25 cellular contexts compared by ENCODE assay signal in the genomic region with DNA sequence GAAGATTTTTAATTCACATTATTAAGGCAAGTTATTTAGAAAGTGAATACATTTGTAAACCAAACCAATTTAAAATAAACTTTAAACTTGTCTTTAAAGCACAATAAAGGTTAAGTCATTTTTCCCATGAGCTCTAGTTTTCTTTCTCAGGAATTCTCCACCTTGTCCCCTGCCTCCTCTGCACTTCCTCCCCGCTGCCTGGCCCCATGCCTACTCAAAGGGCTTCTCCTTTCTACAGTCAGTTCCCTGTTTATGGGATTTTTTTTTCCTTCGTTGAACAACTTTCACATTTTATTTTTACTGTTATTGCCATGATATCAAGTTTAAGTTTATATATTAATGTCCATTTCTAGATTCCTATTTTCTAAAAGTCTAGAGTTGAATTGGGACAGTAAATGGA.
A peak's percentile ranks its signal among the peaks of the same experiment; 100 is the strongest.
DNase-seq lines count a peak whose midpoint lies in the region; ATAC-seq, FAIRE-seq and TF ChIP-seq lines count a peak whose summit lies in the region.
"Had no signal": no experiment of that assay in that cellular context is flagged by ENCODE, and none has a peak within 500 bp of the region (broad histone marks: within the 10 kb centered on the region; RNA-seq: fewer than 3 reads in every experiment).

No MANE protein-coding gene starts in this region.

- no peak overlapping the region for H2AFZ ChIP-seq in K562 (ENCODE audit: low read depth, low read length)

- H3K36me3 ChIP-seq in K562 (ENCODE audit: control insufficient read depth, insufficient read depth, low read length) = no peaks in the 10 kb centered on the region
- H3K36me3 ChIP-seq in WERI-Rb-1 = no peaks in the 10 kb centered on the region
- H3K36me3 ChIP-seq: BLaER1 treated with 17β-estradiol and CSF1 and Interleukin-3, amounts not matched to agents 10 nM and 100 nM had no signal

- POLR2A ChIA-PET in K562 (lab: Yijun Ruan, JAX) = no interaction called here

- no peak overlapping the region for H3K4me3 ChIP-seq in K562
- H3K4me3 ChIP-seq in WERI-Rb-1 (ENCODE audit: low read depth, low read length) = no peak overlapping the region
- H3K4me3 ChIP-seq: A549; BLaER1 treated with 17β-estradiol and CSF1 and Interleukin-3, amounts not matched to agents 10 nM and 100 nM had no signal

- peaks cover 5% of the 10 kb centered on the region; the same call in 1 of the 3 replicates for H3K79me2 ChIP-seq in K562 (ENCODE audit: control insufficient read depth, insufficient read depth, low read length)

- no peak overlapping the region for H3K4me3 Mint-ChIP-seq in activated naive CD4-positive, alpha-beta T cell treated with anti-CD3 and anti-CD28 coated beads, Interleukin-2, amount 50 U/mL, for 24 hours
- no peak overlapping the region for H3K4me3 Mint-ChIP-seq in immature natural killer cell
- H3K4me3 Mint-ChIP-seq: B cell; CD4-positive, alpha-beta memory T cell; CD4-positive, CD25-positive, alpha-beta regulatory T cell; CD8-positive, alpha-beta memory T cell had no signal

- H3K27ac Mint-ChIP-seq in activated naive CD4-positive, alpha-beta T cell treated with anti-CD3 and anti-CD28 coated beads, Interleukin-2, amount 50 U/mL, for 24 hours = peak overlapping the region; percentile 43
- no peak overlapping the region for H3K27ac Mint-ChIP-seq in immature natural killer cell
- H3K27ac Mint-ChIP-seq: B cell; CD4-positive, CD25-positive, alpha-beta regulatory T cell; CD8-positive, alpha-beta memory T cell had no signal

- H4K20me1 ChIP-seq in K562 (replicated peaks; ENCODE audit: control insufficient read depth, insufficient read depth, low read length) = no peaks in the 10 kb centered on the region
- H4K20me1 ChIP-seq: BLaER1 treated with 17β-estradiol and CSF1 and Interleukin-3, amounts not matched to agents 10 nM and 100 nM had no signal

- TF ChIP-seq RAD21 in K562 (CRISPR knock-in tag; conservative IDR thresholded peaks at IDR 0.05 in 1 of 2, IDR thresholded peaks at IDR 0.05 in 1 of 2) = no peak

- no peak for TF ChIP-seq EP300 in K562 (IDR thresholded peaks at IDR 0.05; ENCODE audit: low read length)

- no peaks in the 10 kb centered on the region for H3K27me3 Mint-ChIP-seq in activated naive CD4-positive, alpha-beta T cell treated with anti-CD3 and anti-CD28 coated beads, Interleukin-2, amount 50 U/mL, for 24 hours
- H3K27me3 Mint-ChIP-seq in immature natural killer cell (ENCODE audit: low read depth in 3 of 3) = peaks cover 0 to 1% (median 0%) of the 10 kb centered on the region in 3 donors
- H3K27me3 Mint-ChIP-seq: CD4-positive, CD25-positive, alpha-beta regulatory T cell; CD8-positive, alpha-beta memory T cell had no signal

- ATAC-seq in K562 = no peak
- ATAC-seq: A549 had no signal

- TF ChIP-seq CTCF in K562 (IDR thresholded peaks at IDR 0.05 in 2 of 3, conservative IDR thresholded peaks at IDR 0.05 in 1 of 3; ENCODE audit: insufficient read depth in 2 of 3, low read depth in 1 of 3, low read length in 3 of 3) (no peak), WERI-Rb-1 (IDR thresholded peaks at IDR 0.05; ENCODE audit: low read depth, low read length) (no peak)

- no peaks in the 10 kb centered on the region for H3K27me3 ChIP-seq in K562 (ENCODE audit: control insufficient read depth in 2 of 2, insufficient read depth in 2 of 2, low read length in 2 of 2)
- peaks cover 62% of the 10 kb centered on the region for H3K27me3 ChIP-seq in WERI-Rb-1 (ENCODE audit: insufficient read depth, low read depth, severe bottlenecking)
- H3K27me3 ChIP-seq: BLaER1 treated with 17β-estradiol and CSF1 and Interleukin-3, amounts not matched to agents 10 nM and 100 nM had no signal

- no peaks in the 10 kb centered on the region for H3K4me1 Mint-ChIP-seq in activated naive CD4-positive, alpha-beta T cell treated with anti-CD3 and anti-CD28 coated beads, Interleukin-2, amount 50 U/mL, for 24 hours
- H3K4me1 Mint-ChIP-seq in immature natural killer cell = no peaks in the 10 kb centered on the region
- H3K4me1 Mint-ChIP-seq: B cell; CD4-positive, alpha-beta memory T cell; CD4-positive, CD25-positive, alpha-beta regulatory T cell; CD8-positive, alpha-beta memory T cell had no signal

- FAIRE-seq in K562 (lab: Jason Lieb, UNC) = no peak
- FAIRE-seq: A549, D721Med, G401.6, GM12891, GM19239 had no signal

- CTCF ChIA-PET in K562 (lab: Yijun Ruan, JAX; ENCODE audit: low intra/inter-chr PET ratio) = no interaction called here

- no TSS peak for BruUV-seq in K562 (replicated peaks; lab: Mats Ljungman, UMichigan)

- H3K9me1 ChIP-seq in K562 (ENCODE audit: control insufficient read depth, insufficient read depth, low read length) = no peaks in the 10 kb centered on the region

- H3K4me1 ChIP-seq in K562 (replicated peaks in 1 of 2; ENCODE audit: control insufficient read depth in 2 of 2, insufficient read depth in 2 of 2, low read length in 2 of 2) = no peaks in the 10 kb centered on the region

- no peak for TF ChIP-seq POLR2A in K562 (conservative IDR thresholded peaks at IDR 0.05)

- no peaks in the 10 kb centered on the region for H3K9me3 Mint-ChIP-seq in activated naive CD4-positive, alpha-beta T cell treated with anti-CD3 and anti-CD28 coated beads, Interleukin-2, amount 50 U/mL, for 24 hours
- peaks cover 2 to 14% (median 5%) of the 10 kb centered on the region in 6 donors for H3K9me3 Mint-ChIP-seq in immature natural killer cell

- no peaks in the 10 kb centered on the region for H3K36me3 Mint-ChIP-seq in activated naive CD4-positive, alpha-beta T cell treated with anti-CD3 and anti-CD28 coated beads, Interleukin-2, amount 50 U/mL, for 24 hours
- no peaks in the 10 kb centered on the region for H3K36me3 Mint-ChIP-seq in immature natural killer cell
- H3K36me3 Mint-ChIP-seq: CD4-positive, alpha-beta memory T cell; CD4-positive, CD25-positive, alpha-beta regulatory T cell; CD8-positive, alpha-beta memory T cell had no signal

- intact Hi-C loops in K562 (cut with micrococcal nuclease) = loop anchor here (10.0 kb wide), 2 partner anchors 195 to 395 kb away; no protein-coding TSS in a partner anchor

- no peak for DNase-seq in activated naive CD4-positive, alpha-beta T cell treated with Interleukin-2 at 50 U/mL for 16 hours
- DNase-seq in KBM-7 (peak; percentile 23), OCI-M1 (lab: John Stamatoyannopoulos, UW) (peak; percentile 10), K562 (ENCODE audit: extremely low read depth in 1 of 4, low spot score in 3 of 4) (no peak), WERI-Rb-1 (no peak), immature natural killer cell (no peak), dermis blood vessel endothelial cell (no peak)
- DNase-seq: AML-193; Calu3; CD4-positive, alpha-beta memory T cell; CD4-positive, CD25-positive, alpha-beta regulatory T cell; CD8-positive, alpha-beta memory T cell; COR-L47; DMS79 treated with DMSO at 0.1 percent for 48 hours; GF-D8 had no signal

- H3K9ac ChIP-seq in K562 (ENCODE audit: insufficient read depth in 1 of 2, low read depth in 2 of 2, low read length in 2 of 2) = no peak overlapping the region
- H3K9ac ChIP-seq: BLaER1 treated with 17β-estradiol and CSF1 and Interleukin-3, amounts not matched to agents 10 nM and 100 nM had no signal

- H3K9me3 ChIP-seq in K562 (replicated peaks; ENCODE audit: control insufficient read depth, insufficient read depth, low read depth, low read length) (no peaks in the 10 kb centered on the region), WERI-Rb-1 (ENCODE audit: severe bottlenecking) (no peaks in the 10 kb centered on the region)
- H3K9me3 ChIP-seq: A549; BLaER1 treated with 17β-estradiol and CSF1 and Interleukin-3, amounts not matched to agents 10 nM and 100 nM had no signal

- 84% methylated on average over 2 of the region's 2 CpGs for WGBS in K562 (ENCODE audit: insufficient coverage, low coverage, missing lambda C conversion rate)

- in situ Hi-C loops in KBM-7 (cut with MboI; ENCODE audit: low pct_unique_long_range_greater_than_20kb, low sequenced_read_pairs) (no loop called here), K562 (cut with MboI) (no loop called here)

- H3K27ac ChIP-seq in K562 (ENCODE audit: extremely low read depth, low read depth, low read length) = no peak overlapping the region
- H3K27ac ChIP-seq in WERI-Rb-1 = no peak overlapping the region
- H3K27ac ChIP-seq: 22Rv1; A549; BLaER1 treated with 17β-estradiol and CSF1 and Interleukin-3, amounts not matched to agents 10 nM and 100 nM; C4-2B had no signal

- no peak overlapping the region for H3K4me2 ChIP-seq in K562 (ENCODE audit: insufficient read depth, low read length)
- H3K4me2 ChIP-seq: A549 had no signal

TF ChIP-seq in K562, 482 proteins besides CTCF, POLR2A, EP300 and RAD21:
- TF ChIP-seq RFX5 (IDR thresholded peaks at IDR 0.05; ENCODE audit: low read depth, low read length) = no peak
- TF ChIP-seq MCM2 (IDR thresholded peaks at IDR 0.05; ENCODE audit: low read depth) = no peak
- TF ChIP-seq, protein P1, sequence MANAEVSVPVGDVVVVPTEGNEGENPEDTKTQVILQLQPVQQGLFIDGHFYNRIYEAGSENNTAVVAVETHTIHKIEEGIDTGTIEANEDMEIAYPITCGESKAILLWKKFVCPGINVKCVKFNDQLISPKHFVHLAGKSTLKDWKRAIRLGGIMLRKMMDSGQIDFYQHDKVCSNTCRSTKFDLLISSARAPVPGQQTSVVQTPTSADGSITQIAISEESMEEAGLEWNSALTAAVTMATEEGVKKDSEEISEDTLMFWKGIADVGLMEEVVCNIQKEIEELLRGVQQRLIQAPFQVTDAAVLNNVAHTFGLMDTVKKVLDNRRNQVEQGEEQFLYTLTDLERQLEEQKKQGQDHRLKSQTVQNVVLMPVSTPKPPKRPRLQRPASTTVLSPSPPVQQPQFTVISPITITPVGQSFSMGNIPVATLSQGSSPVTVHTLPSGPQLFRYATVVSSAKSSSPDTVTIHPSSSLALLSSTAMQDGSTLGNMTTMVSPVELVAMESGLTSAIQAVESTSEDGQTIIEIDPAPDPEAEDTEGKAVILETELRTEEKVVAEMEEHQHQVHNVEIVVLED (CRISPR knock-in tag; IDR thresholded peaks at IDR 0.05) = no peak
- TF ChIP-seq SPI1 (IDR thresholded peaks at IDR 0.05; ENCODE audit: borderline replicate concordance, low read depth, low read length) = peak; percentile 84; the same call in 1 of the 2 replicates
- TF ChIP-seq CXXC5 (CRISPR knock-in tag; IDR thresholded peaks at IDR 0.05) = no peak
- TF ChIP-seq FOSL1 (tag; conservative IDR thresholded peaks at IDR 0.05) = no peak
- no peak for TF ChIP-seq NCOA6 (IDR thresholded peaks at IDR 0.05)

Comparison
In these comparisons a context has a peak if more than half of its experiments do, and no peak if none do; other contexts are left out.
1. DNase-seq: peak in KBM-7 (single experiment) and OCI-M1 (single experiment); none in activated naive CD4-positive, alpha-beta T cell treated with Interleukin-2 at 50 U/mL for 16 hours (single experiment), K562 (0 of 4), WERI-Rb-1 (single experiment), immature natural killer cell (0 of 3) and dermis blood vessel endothelial cell (single experiment).